ENCODE assay signal across 1 cellular context in the genomic region with DNA sequence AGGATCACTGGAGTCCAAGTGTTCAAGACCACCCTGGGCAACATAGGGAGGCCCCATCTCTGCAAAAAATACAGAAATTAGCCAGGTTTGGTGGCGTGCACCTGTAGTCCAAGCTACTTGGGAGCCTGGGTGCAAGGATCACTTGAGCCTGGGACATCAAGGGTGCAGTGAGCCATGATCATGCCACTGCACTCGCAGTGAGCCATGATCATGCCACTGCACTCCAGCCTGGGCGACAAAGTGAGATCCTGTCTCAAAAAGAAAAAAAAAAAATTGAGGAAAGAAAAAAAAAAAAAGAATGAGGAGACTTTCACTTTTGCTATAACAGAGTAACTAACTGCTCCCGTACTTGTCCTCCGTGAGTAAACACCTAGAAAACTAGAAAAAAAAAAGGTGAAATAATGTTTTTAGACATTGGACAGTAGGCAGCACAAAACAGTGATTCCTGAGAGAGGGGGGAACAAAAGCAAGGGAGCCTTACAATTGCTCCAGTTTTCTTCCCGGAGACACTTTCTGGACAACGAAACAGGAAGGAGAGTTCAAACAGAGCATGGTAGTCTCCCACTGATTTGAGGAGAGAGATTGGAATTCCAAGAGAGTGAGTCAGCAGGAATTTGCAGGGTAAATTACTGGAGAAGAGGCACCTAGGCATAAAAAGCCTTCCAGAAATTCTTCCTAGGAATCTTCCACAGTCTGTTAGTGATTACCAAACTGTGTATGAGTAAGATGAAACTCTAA.
TF ChIP-seq lines count a peak whose summit lies in the region.

No MANE protein-coding gene starts in this region.

TF ChIP-seq in HepG2, 621 proteins besides CTCF, POLR2A, EP300 and RAD21 (continued from another document):
- no peak for TF ChIP-seq PRDM4 (CRISPR knock-in tag; IDR thresholded peaks at IDR 0.05; ENCODE audit: borderline replicate concordance)
- TF ChIP-seq ZSCAN29 (CRISPR knock-in tag; conservative IDR thresholded peaks at IDR 0.05) = no peak
- no peak for TF ChIP-seq ZFP82 (CRISPR knock-in tag; IDR thresholded peaks at IDR 0.05; ENCODE audit: borderline replicate concordance)
- no peak for TF ChIP-seq ZFP62 (CRISPR knock-in tag; IDR thresholded peaks at IDR 0.05)
- TF ChIP-seq CHD4 (IDR thresholded peaks at IDR 0.05; ENCODE audit: borderline replicate concordance, low read length) = no peak
- peak; percentile 58; the same call in 1 of the 2 replicates for TF ChIP-seq NFE2L2 (IDR thresholded peaks at IDR 0.05; ENCODE audit: low read length)
- no peak for TF ChIP-seq KLF11 (CRISPR knock-in tag; IDR thresholded peaks at IDR 0.05)
- no peak for TF ChIP-seq EED (CRISPR knock-in tag; IDR thresholded peaks at IDR 0.05)
- TF ChIP-seq PRMT3 (CRISPR knock-in tag; IDR thresholded peaks at IDR 0.05; ENCODE audit: borderline replicate concordance, low read depth) = no peak
- no peak for TF ChIP-seq RORA (CRISPR knock-in tag; IDR thresholded peaks at IDR 0.05)
- no peak for TF ChIP-seq FIP1L1 (IDR thresholded peaks at IDR 0.05; ENCODE audit: borderline replicate concordance, insufficient read depth, low read depth, low read length)
- TF ChIP-seq HIVEP1 (CRISPR knock-in tag; IDR thresholded peaks at IDR 0.05) = no peak
- TF ChIP-seq NFIB (CRISPR knock-in tag; IDR thresholded peaks at IDR 0.05; ENCODE audit: borderline replicate concordance) = no peak
- no peak for TF ChIP-seq ZNF335 (CRISPR knock-in tag; IDR thresholded peaks at IDR 0.05)
- TF ChIP-seq ESRRA (CRISPR knock-in tag; IDR thresholded peaks at IDR 0.05; ENCODE audit: low read depth) = no peak
- TF ChIP-seq MEIS2 (CRISPR knock-in tag; IDR thresholded peaks at IDR 0.05) = no peak
- no peak for TF ChIP-seq ZFP37 (CRISPR knock-in tag; IDR thresholded peaks at IDR 0.05; ENCODE audit: borderline replicate concordance)
- TF ChIP-seq ZSCAN9 (CRISPR knock-in tag; IDR thresholded peaks at IDR 0.05; ENCODE audit: borderline replicate concordance) = no peak
- TF ChIP-seq HMGA1 (CRISPR knock-in tag; conservative IDR thresholded peaks at IDR 0.05) = no peak
- TF ChIP-seq ZNF256 (CRISPR knock-in tag; conservative IDR thresholded peaks at IDR 0.05) = no peak
- TF ChIP-seq CBX5 (CRISPR knock-in tag; IDR thresholded peaks at IDR 0.05; ENCODE audit: borderline replicate concordance) = no peak
- TF ChIP-seq, protein P1, sequence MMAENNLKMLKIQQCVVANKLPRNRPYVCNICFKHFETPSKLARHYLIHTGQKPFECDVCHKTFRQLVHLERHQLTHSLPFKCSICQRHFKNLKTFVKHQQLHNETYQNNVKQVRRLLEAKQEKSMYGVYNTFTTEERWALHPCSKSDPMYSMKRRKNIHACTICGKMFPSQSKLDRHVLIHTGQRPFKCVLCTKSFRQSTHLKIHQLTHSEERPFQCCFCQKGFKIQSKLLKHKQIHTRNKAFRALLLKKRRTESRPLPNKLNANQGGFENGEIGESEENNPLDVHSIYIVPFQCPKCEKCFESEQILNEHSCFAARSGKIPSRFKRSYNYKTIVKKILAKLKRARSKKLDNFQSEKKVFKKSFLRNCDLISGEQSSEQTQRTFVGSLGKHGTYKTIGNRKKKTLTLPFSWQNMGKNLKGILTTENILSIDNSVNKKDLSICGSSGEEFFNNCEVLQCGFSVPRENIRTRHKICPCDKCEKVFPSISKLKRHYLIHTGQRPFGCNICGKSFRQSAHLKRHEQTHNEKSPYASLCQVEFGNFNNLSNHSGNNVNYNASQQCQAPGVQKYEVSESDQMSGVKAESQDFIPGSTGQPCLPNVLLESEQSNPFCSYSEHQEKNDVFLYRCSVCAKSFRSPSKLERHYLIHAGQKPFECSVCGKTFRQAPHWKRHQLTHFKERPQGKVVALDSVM (CRISPR knock-in tag; IDR thresholded peaks at IDR 0.05) = peak; percentile 69; the same call in 1 of the 2 replicates
- 0 out of 2 replicates have a peak, but pooled peaks have one; percentile 18 for TF ChIP-seq ZNF644 (CRISPR knock-in tag; IDR thresholded peaks at IDR 0.05; ENCODE audit: low read depth)
- no peak for TF ChIP-seq POLR2G (IDR thresholded peaks at IDR 0.05; ENCODE audit: low read depth, low read length)
- TF ChIP-seq TIGD3 (CRISPR knock-in tag; IDR thresholded peaks at IDR 0.05; ENCODE audit: borderline replicate concordance) = no peak
- peak; percentile 72; the same call in 1 of the 2 replicates for TF ChIP-seq ZNF652 (CRISPR knock-in tag; IDR thresholded peaks at IDR 0.05; ENCODE audit: borderline replicate concordance, low read depth)
- no peak for TF ChIP-seq ZNF547 (CRISPR knock-in tag; IDR thresholded peaks at IDR 0.05)
- peak; percentile 46; the same call in 1 of the 2 replicates for TF ChIP-seq HNF4A (CRISPR knock-in tag; IDR thresholded peaks at IDR 0.05)
- no peak for TF ChIP-seq HOXA3 (CRISPR knock-in tag; IDR thresholded peaks at IDR 0.05)
- no peak for TF ChIP-seq GLMP (CRISPR knock-in tag; IDR thresholded peaks at IDR 0.05; ENCODE audit: borderline replicate concordance)
- no peak for TF ChIP-seq ZNF775 (CRISPR knock-in tag; IDR thresholded peaks at IDR 0.05; ENCODE audit: borderline replicate concordance)
- no peak for TF ChIP-seq RBFOX2 (IDR thresholded peaks at IDR 0.05; ENCODE audit: low read depth, low read length)
- TF ChIP-seq ZNF329 (CRISPR knock-in tag; IDR thresholded peaks at IDR 0.05; ENCODE audit: low read depth) = no peak
- no peak for TF ChIP-seq ZNF552 (CRISPR knock-in tag; IDR thresholded peaks at IDR 0.05; ENCODE audit: borderline replicate concordance)
- peak; percentile 92 for TF ChIP-seq ZNF460 (CRISPR knock-in tag; IDR thresholded peaks at IDR 0.05; ENCODE audit: borderline replicate concordance)
- no peak for TF ChIP-seq HNRNPK (IDR thresholded peaks at IDR 0.05; ENCODE audit: low read depth, low read length, poor library complexity, severe bottlenecking)
- TF ChIP-seq ZMAT3 (CRISPR knock-in tag; conservative IDR thresholded peaks at IDR 0.05) = no peak
- TF ChIP-seq YEATS2 (CRISPR knock-in tag; IDR thresholded peaks at IDR 0.05; ENCODE audit: borderline replicate concordance) = no peak
- no peak for TF ChIP-seq PRDM10 (CRISPR knock-in tag; IDR thresholded peaks at IDR 0.05; ENCODE audit: low read depth)
- TF ChIP-seq ZNF879 (CRISPR knock-in tag; IDR thresholded peaks at IDR 0.05) = no peak
- TF ChIP-seq EEA1 (CRISPR knock-in tag; IDR thresholded peaks at IDR 0.05; ENCODE audit: borderline replicate concordance) = no peak
